Comparison of ENCODE assay signal across 27 cellular contexts in the genomic region with DNA sequence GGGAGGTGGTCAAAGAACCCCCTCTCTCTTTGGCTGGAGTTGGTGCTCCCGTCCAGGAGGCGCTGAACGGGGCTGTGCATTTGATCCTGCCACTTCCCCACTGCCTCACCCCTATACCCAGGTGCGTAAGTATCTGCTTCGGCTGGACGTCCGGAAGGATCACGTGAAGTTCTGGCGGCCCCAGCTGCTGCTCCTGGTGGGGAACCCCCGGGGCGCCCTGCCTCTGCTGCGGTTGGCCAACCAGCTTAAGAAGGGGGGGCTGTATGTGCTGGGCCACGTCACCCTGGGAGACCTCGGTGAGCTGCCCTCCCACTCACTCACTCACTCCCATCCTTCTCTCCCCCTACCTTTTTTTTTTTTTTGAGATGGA. TPM values are rescaled to one million over a fixed set of nuclear protein-coding genes. Genes with fewer than 3 reads are reported as not detected.
"Had no signal": no experiment of that assay in that cellular context is flagged by ENCODE, and none has a peak within 500 bp of the region (broad histone marks: within the 10 kb centered on the region; RNA-seq: fewer than 3 reads in every experiment).

No MANE protein-coding gene starts in this region.

- H3K9me3 ChIP-seq: esophagus muscularis mucosa, gastrocnemius medialis, heart left ventricle had no signal

- H3K27me3 ChIP-seq: brain microvascular endothelial cell, esophagus muscularis mucosa, foreskin keratinocyte, heart left ventricle had no signal

- H3K4me3 ChIP-seq: esophagus muscularis mucosa, gastrocnemius medialis, heart left ventricle had no signal

- H3K27ac ChIP-seq: brain microvascular endothelial cell, esophagus muscularis mucosa, foreskin keratinocyte, gastrocnemius medialis, heart left ventricle, VCaP had no signal

- H3K36me3 ChIP-seq: gastrocnemius medialis had no signal

- DNase-seq: activated CD4-positive, alpha-beta T cell treated with anti-CD3 and anti-CD28 coated beads for 48 hours; activated CD4-positive, alpha-beta T cell treated with anti-CD3 and anti-CD28 coated beads, Interleukin-2, amount 50 U/mL, for 1 hour; activated CD4-positive, alpha-beta T cell treated with anti-CD3 and anti-CD28 coated beads, Interleukin-2, amount 50 U/mL, for 48 hours; activated CD8-positive, alpha-beta memory T cell treated with anti-CD3 and anti-CD28 coated beads for 24 hours; activated CD8-positive, alpha-beta T cell treated with anti-CD3 and anti-CD28 coated beads for 36 hours; activated effector memory CD4-positive, alpha-beta T cell treated with Interleukin-2 at 50 U/mL for 16 hours; activated gamma-delta T cell treated with Interleukin-2 at 50 U/mL for 16 hours; activated naive CD4-positive, alpha-beta T cell treated with anti-CD3 and anti-CD28 coated beads, Interleukin-2, amount 50 U/mL, for 16 hours; activated naive CD4-positive, alpha-beta T cell treated with Interleukin-2 at 50 U/mL for 16 hours; activated T-cell treated with anti-CD3 and anti-CD28 coated beads, Interleukin-2, amount 50 U/mL, for 4 hours; amniotic stem cell; anterior cingulate cortex; brain microvascular endothelial cell; cortex of kidney; dermis blood vessel endothelial cell; effector CD4-positive, alpha-beta T cell; effector memory CD8-positive, alpha-beta T cell; erythroblast; foreskin keratinocyte; gastrocnemius medialis; glutamatergic neuron; T-helper 2 cell had no signal

RNA-seq across cellular contexts. Expression of gene ACHE, which starts 34.1 kb away (rescaled TPM):
- total RNA-seq: activated T-helper 17 cell treated with anti-CD3 and anti-CD28 coated beads, Interleukin-2, amount 50 U/mL, for 72 hours; bronchial epithelial cell had no signal
